In the genomic region with DNA sequence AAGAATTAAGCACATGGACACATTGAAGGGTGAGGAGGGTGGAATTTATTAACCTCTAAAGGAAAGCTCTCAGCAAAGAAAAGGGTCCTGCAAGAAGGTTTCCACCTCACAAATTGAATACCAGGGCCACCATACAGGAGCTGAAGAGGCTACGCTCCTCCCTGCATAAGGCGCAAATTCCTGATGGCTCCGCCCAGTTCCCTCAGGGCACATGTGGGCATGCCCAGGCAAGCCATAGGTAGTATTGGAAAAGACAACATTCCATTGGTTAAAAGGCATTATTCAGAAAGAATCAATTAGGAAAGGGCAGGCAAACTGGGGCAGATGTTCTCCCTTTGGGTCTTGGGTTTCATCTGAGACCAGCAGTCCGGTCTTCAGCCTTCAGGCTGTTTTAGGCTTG, we compare ENCODE assay signal across 10 cellular contexts.
"Had no signal": no experiment of that assay in that cellular context is flagged by ENCODE, and none has a peak within 500 bp of the region (broad histone marks: within the 10 kb centered on the region; RNA-seq: fewer than 3 reads in every experiment).

No MANE protein-coding gene starts in this region.

- DNase-seq: activated effector memory CD4-positive, alpha-beta T cell treated with anti-CD3 and anti-CD28 coated beads, Interleukin-2, amount 50 U/mL, for 16 hours; activated T-cell treated with anti-CD3 and anti-CD28 coated beads, Interleukin-2, amount 50 U/mL, for 24 hours; amygdala; left cardiac atrium; stimulated activated CD4-positive, alpha-beta T cell treated with anti-CD3 and anti-CD28 coated beads, Interleukin-2, amount 100 ng/mL, for 48 hours; stimulated activated naive CD4-positive, alpha-beta T cell treated with Interleukin-2 at 50 U/mL for 16 hours had no signal

- H3K4me3 ChIP-seq: hepatocyte had no signal

- H3K4me2 ChIP-seq: hepatocyte had no signal

- FAIRE-seq: frontal cortex had no signal

- H3K27me3 ChIP-seq: hepatocyte had no signal

- H2AFZ ChIP-seq: hepatocyte had no signal

- ATAC-seq: activated CD4-positive, CD25-positive, alpha-beta regulatory T cell treated with anti-CD3 and anti-CD28 coated beads, Interleukin-2, amount 50 U/mL, for 24 hours; activated naive CD4-positive, alpha-beta T cell treated with anti-CD3 and anti-CD28 coated beads, Interleukin-2, amount 50 U/mL, for 72 hours had no signal
